ENCODE assay signal across 8 cellular contexts in the genomic region with DNA sequence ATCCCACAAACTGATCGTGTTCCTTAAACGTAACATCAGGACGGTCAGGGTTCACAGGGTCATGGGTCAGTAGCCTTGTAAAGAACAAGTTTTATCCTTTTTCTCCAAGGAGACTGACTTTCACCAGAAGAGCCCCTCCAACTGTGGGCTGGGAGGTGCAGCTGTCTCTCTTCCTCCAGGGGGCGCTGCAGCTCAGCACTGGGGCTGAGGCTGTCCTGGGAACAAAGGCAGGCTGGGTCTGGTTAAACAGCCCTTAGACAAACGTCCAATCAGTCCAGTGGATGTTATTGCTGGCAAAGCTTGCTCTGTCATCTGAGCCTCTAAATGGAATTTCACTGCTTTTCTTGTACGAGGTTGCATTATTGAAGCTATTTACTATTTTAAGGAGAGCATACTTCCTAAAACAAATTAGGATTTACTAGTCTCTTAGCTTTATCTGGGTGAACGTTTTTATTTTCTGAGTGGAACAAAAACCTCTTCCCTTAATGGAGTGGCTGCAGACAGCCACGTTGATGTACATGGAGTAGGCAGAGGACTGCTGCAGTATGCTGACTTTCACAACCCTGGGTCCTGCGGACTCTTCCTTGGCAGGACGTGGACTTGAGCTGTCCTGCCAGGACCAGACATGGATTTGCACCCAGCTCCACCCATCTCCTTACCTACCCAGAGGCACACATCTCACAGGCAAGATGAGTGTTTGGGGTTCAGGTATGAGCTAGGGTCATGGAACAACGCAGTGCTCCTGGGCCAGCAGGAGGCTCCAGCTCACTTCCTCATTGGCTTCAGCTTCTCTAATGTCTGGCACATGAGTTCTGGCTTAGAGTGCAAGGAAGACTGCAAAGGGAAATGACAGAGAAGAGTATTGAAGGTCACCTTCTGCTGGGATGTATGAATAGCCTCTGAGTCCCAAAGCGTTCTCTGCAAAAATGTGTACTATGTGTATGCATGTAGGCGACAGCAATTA. TPM values are rescaled to one million over a fixed set of nuclear protein-coding genes. Genes with fewer than 3 reads are reported as not detected.
A peak's percentile ranks its signal among the peaks of the same experiment; 100 is the strongest.
DNase-seq lines count a peak whose midpoint lies in the region; ATAC-seq, FAIRE-seq and TF ChIP-seq lines count a peak whose summit lies in the region.

No MANE protein-coding gene starts in this region.

- intact Hi-C loops in cardiac septum (cut with DNase I): no loop called here

- DNase-seq in DMS153 (lab: John Stamatoyannopoulos, UW) (peak; percentile 44), LHCN-M2 (ENCODE audit: low read depth) (peak; percentile 72), SKM-1 (lab: John Stamatoyannopoulos, UW; ENCODE audit: unreplicated experiment) (peak; percentile 14), cardiac septum (ENCODE audit: low spot score) (peak; percentile 91), pulmonary artery endothelial cell (ENCODE audit: low read depth, low spot score) (peak; percentile 66), H54 (ENCODE audit: insufficient read length, low spot score) (no peak)
- peak; percentile 42 for DNase-seq in activated naive CD8-positive, alpha-beta T cell treated with anti-CD3 and anti-CD28 coated beads, Interleukin-2, amount 50 U/mL, for 16 hours (ENCODE audit: low read depth, low spot score)

- no peak for FAIRE-seq in H54 (lab: Jason Lieb, UNC)

- TF ChIP-seq POLR2A in H54 (IDR thresholded peaks at IDR 0.05; ENCODE audit: low read depth, low read length): no peak

- ATAC-seq in HG02571 (IDR thresholded peaks at IDR 0.05; ENCODE audit: unreplicated experiment): no peak

RNA-seq across cellular contexts. Expression of a gene that starts 7.8 kb away (rescaled TPM):
- 39.3 and 44.0 TPM in 2 replicates for total RNA-seq in LHCN-M2 (2014; rRNA removed)
- 19.5 TPM for polyA plus RNA-seq in LHCN-M2 (2012)
- total RNA-seq in cardiac septum: 12.7 TPM
- 54.5 and 65.1 TPM in 2 replicates for total RNA-seq in pulmonary artery endothelial cell

RNA-seq across cellular contexts. Expression of a gene that starts 36.9 kb away (rescaled TPM):
- total RNA-seq in LHCN-M2 (2014; rRNA removed) (not detected in 2 replicates), cardiac septum (not detected), pulmonary artery endothelial cell (under 0.01 TPM in 1 of 2 replicates, not detected in the other)
- polyA plus RNA-seq in LHCN-M2 (2012): not detected
